In the genomic region with DNA sequence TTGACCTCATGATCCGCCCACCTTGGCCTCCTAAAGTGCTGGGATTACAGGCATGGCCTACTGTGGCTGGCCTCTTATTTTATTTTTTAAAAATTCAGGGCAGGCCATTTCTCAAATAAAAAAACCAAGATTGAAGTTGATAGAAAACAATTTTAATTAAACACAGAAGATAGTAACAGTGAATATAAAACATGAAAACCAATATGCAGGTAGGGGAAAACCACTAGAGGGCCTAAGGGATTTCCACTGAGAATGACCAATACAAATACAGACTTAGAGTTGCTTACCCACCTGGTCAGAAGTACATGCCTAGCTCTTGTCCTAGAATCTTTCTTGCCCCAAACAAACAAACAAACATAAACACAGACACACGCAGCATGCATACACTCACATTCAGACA, we compare ENCODE assay signal across 11 cellular contexts. TPM values are rescaled to one million over a fixed set of nuclear protein-coding genes. Genes with fewer than 3 reads are reported as not detected.
DNase-seq lines count a peak whose midpoint lies in the region; ATAC-seq, FAIRE-seq and TF ChIP-seq lines count a peak whose summit lies in the region.
"Had no signal": no experiment of that assay in that cellular context is flagged by ENCODE, and none has a peak within 500 bp of the region (broad histone marks: within the 10 kb centered on the region; RNA-seq: fewer than 3 reads in every experiment).

No MANE protein-coding gene starts in this region.

- DNase-seq in MCF 10A (ENCODE audit: unreplicated experiment): peak; percentile 23
- no peak for DNase-seq in breast epithelium (ENCODE audit: low spot score in 2 of 2)
- peak; percentile 32 for DNase-seq in OCI-LY7 (ENCODE audit: low spot score)
- peak; percentile 37 for DNase-seq in fibroblast of peridontal ligament (ENCODE audit: extremely low read depth)
- peak; percentile 37 for DNase-seq in urothelium cell line (ENCODE audit: low spot score)
- no peak for DNase-seq in activated CD4-positive, alpha-beta T cell treated with anti-CD3 and anti-CD28 coated beads, Interleukin-2, amount 50 U/mL, for 4 hours
- DNase-seq in GF-D8 (lab: John Stamatoyannopoulos, UW): no peak
- DNase-seq: Right ventricle myocardium superior had no signal

- peaks cover 6% of the 10 kb centered on the region for H4K20me1 ChIP-seq in OCI-LY7 (ENCODE audit: insufficient read depth, low read length)

- H3K4me2 ChIP-seq in OCI-LY7 (ENCODE audit: low read length): no peak overlapping the region

- no peak for ATAC-seq in HG03045 (IDR thresholded peaks at IDR 0.05; ENCODE audit: unreplicated experiment)

- H3K4me1 ChIP-seq in breast epithelium (peaks cover 5 to 6% of the 10 kb centered on the region in 2 donors), OCI-LY7 (ENCODE audit: insufficient read depth, low read length, poor library complexity, severe bottlenecking) (peaks cover 17% of the 10 kb centered on the region)

- BruUV-seq in MCF 10A (replicated peaks; lab: Mats Ljungman, UMichigan): no TSS peak
- BruUV-seq in OCI-LY7 (replicated peaks; lab: Mats Ljungman, UMichigan): no TSS peak

- no peak overlapping the region for H3K27ac Mint-ChIP-seq in MCF 10A (ENCODE audit: low read depth, unreplicated experiment)
- H3K27ac Mint-ChIP-seq: activated naive CD4-positive, alpha-beta T cell treated with anti-CD3 and anti-CD28 coated beads, Interleukin-2, amount 50 U/mL, for 24 hours had no signal

- H3K79me2 ChIP-seq in OCI-LY7 (ENCODE audit: insufficient read depth, low read depth, low read length): peaks cover 16% of the 10 kb centered on the region

- TF ChIP-seq CTCF in MCF 10A (IDR thresholded peaks at IDR 0.05; ENCODE audit: unreplicated experiment) (no peak), breast epithelium (IDR thresholded peaks at IDR 0.05) (no peak), OCI-LY7 (conservative IDR thresholded peaks at IDR 0.05; ENCODE audit: low read length) (peak; percentile 76)

- H3K27ac ChIP-seq in breast epithelium: no peak overlapping the region
- no peak overlapping the region for H3K27ac ChIP-seq in OCI-LY7 (ENCODE audit: low read depth, low read length, poor library complexity, severe bottlenecking)

- H3K9me3 ChIP-seq in breast epithelium (no peaks in the 10 kb centered on the region), OCI-LY7 (ENCODE audit: low read length) (no peaks in the 10 kb centered on the region)

- H3K27me3 ChIP-seq in breast epithelium: no peaks in the 10 kb centered on the region

- peaks cover 6% of the 10 kb centered on the region for H3K4me1 Mint-ChIP-seq in MCF 10A (ENCODE audit: insufficient read depth, unreplicated experiment)

- H3K36me3 ChIP-seq in breast epithelium (no peaks in the 10 kb centered on the region), OCI-LY7 (ENCODE audit: insufficient read depth, low read length) (peaks cover 6% of the 10 kb centered on the region)

- no peaks in the 10 kb centered on the region for H3K9me3 Mint-ChIP-seq in MCF 10A (ENCODE audit: unreplicated experiment)
- H3K9me3 Mint-ChIP-seq: activated naive CD4-positive, alpha-beta T cell treated with anti-CD3 and anti-CD28 coated beads, Interleukin-2, amount 50 U/mL, for 24 hours had no signal

- H2AFZ ChIP-seq in OCI-LY7 (ENCODE audit: low read length): 0 out of 2 replicates have a peak overlapping the region, but pooled peaks have one; percentile 23

- intact Hi-C loops in MCF 10A (cut with micrococcal nuclease) (loop anchor here (2.0 kb wide), 1 partner anchor 59 kb away; no protein-coding TSS in a partner anchor), breast epithelium (cut with DNase I; ENCODE audit: low total_unique reads) (no loop called here), OCI-LY7 (cut with micrococcal nuclease; ENCODE audit: unreplicated experiment) (no loop called here)

- no peak overlapping the region for H3K4me3 Mint-ChIP-seq in MCF 10A (ENCODE audit: unreplicated experiment)

- POLR2A ChIA-PET in MCF 10A (lab: Yijun Ruan, JAX): interaction anchor here (0.7 to 1.2 kb wide), 3 partner anchors 51 to 209 kb away, joined by 3 to 5 read pairs (median 5); partner anchors contain the start of genes BPIFC and RFPL2
- POLR2A ChIA-PET in OCI-LY7 (lab: Charles Lee): no interaction called here

- 0 out of 2 replicates have a peak, but pooled peaks cover 3% of the 10 kb centered on the region for H3K9me2 ChIP-seq in OCI-LY7 (ENCODE audit: insufficient read depth, low read length)

- CTCF ChIA-PET in MCF 10A (lab: Yijun Ruan, JAX): interaction anchor here (0.7 to 6.4 kb wide), 7 partner anchors 12 to 789 kb away, joined by 3 to 57 read pairs (median 6); partner anchors contain the start of gene FBXO7
- CTCF ChIA-PET in OCI-LY7 (lab: Charles Lee; ENCODE audit: unreplicated experiment): no interaction called here

- TF ChIP-seq POLR2A in breast epithelium (IDR thresholded peaks at IDR 0.05): no peak

- no peak for FAIRE-seq in urothelium cell line (lab: Jason Lieb, UNC)
- FAIRE-seq: G401.6 had no signal

- H3K4me3 ChIP-seq in breast epithelium (no peak overlapping the region), OCI-LY7 (ENCODE audit: low read depth, low read length, poor library complexity, severe bottlenecking) (no peak overlapping the region)

- peaks cover 34% of the 10 kb centered on the region for H3K27me3 Mint-ChIP-seq in MCF 10A (ENCODE audit: insufficient read depth, unreplicated experiment)

- peaks cover 29% of the 10 kb centered on the region for H3K36me3 Mint-ChIP-seq in MCF 10A (ENCODE audit: insufficient read depth, unreplicated experiment)

RNA-seq across cellular contexts. Expression of gene RTCB, which starts 1.7 kb away (rescaled TPM):
- total RNA-seq in MCF 10A (2022): 93.4 and 109 TPM in 2 replicates
- 10 to 100 TPM; 75.4 to 84.6 (median 76.6) TPM for total RNA-seq in breast epithelium
- 37.2 and 58.3 TPM in 2 replicates for total RNA-seq in OCI-LY7 (2014; rRNA removed; shearing (Covaris generic))
- 27.9 and 29.9 TPM in 2 replicates for total RNA-seq in OCI-LY7 (2022)

RNA-seq across cellular contexts. Expression of gene BPIFC, which starts 50.5 kb away (rescaled TPM):
- total RNA-seq in MCF 10A (2022): not detected in 2 replicates
- total RNA-seq in breast epithelium: not detected
- not detected in 2 replicates for total RNA-seq in OCI-LY7 (2014; rRNA removed; shearing (Covaris generic))
- total RNA-seq in OCI-LY7 (2022): not detected in 2 replicates
- total RNA-seq: Right ventricle myocardium superior had no signal

RNA-seq across cellular contexts. Expression of gene RFPL3, which starts 56.0 kb away (rescaled TPM):
- total RNA-seq in MCF 10A (2022): not detected in 2 replicates
- total RNA-seq in breast epithelium: not detected
- total RNA-seq in OCI-LY7 (2014; rRNA removed; shearing (Covaris generic)): not detected in 2 replicates
- not detected in 2 replicates for total RNA-seq in OCI-LY7 (2022)
- total RNA-seq: Right ventricle myocardium superior had no signal

Comparison
In these comparisons a context has a peak if more than half of its experiments do, and no peak if none do; other contexts are left out.
1. DNase-seq: peak in MCF 10A (single experiment), OCI-LY7 (single experiment), fibroblast of peridontal ligament (single experiment) and urothelium cell line (single experiment); none in breast epithelium (0 of 2), activated CD4-positive, alpha-beta T cell treated with anti-CD3 and anti-CD28 coated beads, Interleukin-2, amount 50 U/mL, for 4 hours (0 of 2) and GF-D8 (single experiment).